In genomic region chr5:142612388-142612787, GRCh38 we compare ENCODE assay signal across 1 cellular context.
TF ChIP-seq lines count a peak whose summit lies in the region.

No MANE protein-coding gene starts in this region.

TF ChIP-seq in K562, 482 proteins besides CTCF, POLR2A, EP300 and RAD21:
- TF ChIP-seq REST (CRISPR knock-in tag; IDR thresholded peaks at IDR 0.05; ENCODE audit: low read depth), result no peak
- TF ChIP-seq SREBF1 (IDR thresholded peaks at IDR 0.05; ENCODE audit: borderline replicate concordance, low read depth, low read length), result no peak
- peak; percentile 36; the same call in 1 of the 2 replicates for TF ChIP-seq TFE3 (CRISPR knock-in tag; IDR thresholded peaks at IDR 0.05)
- TF ChIP-seq ZNF316 (IDR thresholded peaks at IDR 0.05), result peak; percentile 28; the same call in 1 of the 2 replicates
